ENCODE assay signal across 23 cellular contexts in genomic region chr1:235659186-235659771, GRCh38. TPM values are rescaled to one million over a fixed set of nuclear protein-coding genes. Genes with fewer than 3 reads are reported as not detected.
DNase-seq lines count a peak whose midpoint lies in the region; ATAC-seq, FAIRE-seq and TF ChIP-seq lines count a peak whose summit lies in the region.
"Had no signal": no experiment of that assay in that cellular context is flagged by ENCODE, and none has a peak within 500 bp of the region (broad histone marks: within the 10 kb centered on the region; RNA-seq: fewer than 3 reads in every experiment).

No MANE protein-coding gene starts in this region.

- no peaks in the 10 kb centered on the region for H3K36me3 Mint-ChIP-seq in WTC11
- peaks cover 24% of the 10 kb centered on the region for H3K36me3 Mint-ChIP-seq in osteocyte (ENCODE audit: unreplicated experiment)
- H3K36me3 Mint-ChIP-seq in HFFc6 (ENCODE audit: low read depth), result no peaks in the 10 kb centered on the region

- TF ChIP-seq CTCF in WTC11 (IDR thresholded peaks at IDR 0.05) (no peak), esophagus muscularis mucosa (IDR thresholded peaks at IDR 0.05) (no peak), osteocyte (IDR thresholded peaks at IDR 0.05) (no peak), HFFc6 (IDR thresholded peaks at IDR 0.05) (no peak)

- H3K36me3 ChIP-seq in esophagus muscularis mucosa (peaks cover 19 to 41% (median 27%) of the 10 kb centered on the region in 4 donors), H7 (replicated peaks; ENCODE audit: control insufficient read depth, insufficient read depth, low read length) (no peaks in the 10 kb centered on the region)

- H3K27me3 ChIP-seq in esophagus muscularis mucosa (peaks cover 0 to 12% (median 0%) of the 10 kb centered on the region in 4 donors), H7 (ENCODE audit: control insufficient read depth, insufficient read depth, low read length) (no peaks in the 10 kb centered on the region)

- DNase-seq in ELF-1 (ENCODE audit: low read depth, low spot score) (peak; percentile 81), WTC11 (ENCODE audit: low spot score) (no peak), esophagus muscularis mucosa (ENCODE audit: extremely low spot score) (peak; percentile 66), osteocyte (ENCODE audit: extremely low spot score, unreplicated experiment) (peak; percentile 63), H7 (no peak), HFFc6 (no peak), RCC 7860 (ENCODE audit: low spot score) (no peak)
- DNase-seq: Calu3; CD4-positive, alpha-beta memory T cell; COR-L47; DMS53; DMS79 treated with DMSO at 0.1 percent for 48 hours; GM23248; HCEC 1CT had no signal

- peaks cover 53% of the 10 kb centered on the region for H3K4me1 Mint-ChIP-seq in WTC11
- H3K4me1 Mint-ChIP-seq in osteocyte (ENCODE audit: unreplicated experiment), result no peaks in the 10 kb centered on the region
- no peaks in the 10 kb centered on the region for H3K4me1 Mint-ChIP-seq in HFFc6 (ENCODE audit: low read depth)
- H3K4me1 Mint-ChIP-seq: B cell; CD4-positive, alpha-beta memory T cell had no signal

- peaks cover 0 to 7% (median 0%) of the 10 kb centered on the region in 4 donors for H3K9me3 ChIP-seq in esophagus muscularis mucosa

- no peak for FAIRE-seq in RCC 7860 (lab: Jason Lieb, UNC)
- FAIRE-seq: A204.1, G401.6, GM12892, GM19239 had no signal

- no peak overlapping the region for H3K27ac ChIP-seq in esophagus muscularis mucosa (replicated peaks in 1 of 4)
- H3K27ac ChIP-seq: 22Rv1, BLaER1, C4-2B, GM23248 had no signal

- WGBS in esophagus muscularis mucosa, result 90% methylated on average over 14 of the region's 14 CpGs

- H3K4me3 ChIP-seq in esophagus muscularis mucosa, result no peak overlapping the region
- no peak overlapping the region for H3K4me3 ChIP-seq in H7 (ENCODE audit: insufficient read depth, low read depth, low read length)
- H3K4me3 ChIP-seq: BLaER1, GM23248 had no signal

- no peak overlapping the region for H3K4me3 Mint-ChIP-seq in WTC11
- H3K4me3 Mint-ChIP-seq in osteocyte (ENCODE audit: unreplicated experiment), result no peak overlapping the region
- no peak overlapping the region for H3K4me3 Mint-ChIP-seq in HFFc6
- H3K4me3 Mint-ChIP-seq: B cell; CD4-positive, alpha-beta memory T cell had no signal

- POLR2A ChIA-PET in WTC11 (lab: Charles Lee), result interaction anchor here (0.6 to 1.5 kb wide), 3 partner anchors 8 to 68 kb away, joined by 3 to 9 read pairs (median 4); partner anchors contain the start of gene GNG4

- no peak overlapping the region for H3K27ac Mint-ChIP-seq in WTC11
- H3K27ac Mint-ChIP-seq in osteocyte (ENCODE audit: unreplicated experiment), result no peak overlapping the region
- H3K27ac Mint-ChIP-seq in HFFc6, result no peak overlapping the region
- H3K27ac Mint-ChIP-seq: B cell; CD4-positive, alpha-beta memory T cell had no signal

- intact Hi-C loops in esophagus muscularis mucosa (cut with DNase I), result no loop called here

- CTCF ChIA-PET in WTC11 (lab: Charles Lee), result interaction anchor here (0.7 to 1.1 kb wide), 4 partner anchors 11 to 312 kb away, joined by 4 to 5 read pairs (median 4); no protein-coding TSS in a partner anchor

- H3K27me3 Mint-ChIP-seq in WTC11 (ENCODE audit: low read depth) (no peaks in the 10 kb centered on the region; the same call in 1 of the 2 replicates), osteocyte (ENCODE audit: unreplicated experiment) (peaks cover 5% of the 10 kb centered on the region), HFFc6 (ENCODE audit: insufficient read depth) (peaks cover 3% of the 10 kb centered on the region)

- H3K9me3 Mint-ChIP-seq in WTC11 (no peaks in the 10 kb centered on the region), osteocyte (ENCODE audit: unreplicated experiment) (no peaks in the 10 kb centered on the region), HFFc6 (no peaks in the 10 kb centered on the region)

- ATAC-seq in WTC11 (peak; percentile 26; the same call in 1 of the 2 replicates), GM18858 (IDR thresholded peaks at IDR 0.05; ENCODE audit: unreplicated experiment) (no peak)

- no peak for TF ChIP-seq EP300 in esophagus muscularis mucosa (IDR thresholded peaks at IDR 0.05)

- TF ChIP-seq POLR2A in esophagus muscularis mucosa (IDR thresholded peaks at IDR 0.05; ENCODE audit: low read depth), result no peak

- H3K4me1 ChIP-seq in esophagus muscularis mucosa, result no peaks in the 10 kb centered on the region
- H3K4me1 ChIP-seq: BLaER1 had no signal

TF ChIP-seq in WTC11, 78 proteins besides CTCF, POLR2A, EP300 and RAD21:
- TF ChIP-seq GRHL2 (CRISPR knock-in tag; IDR thresholded peaks at IDR 0.05; ENCODE audit: insufficient replicate concordance, severe bottlenecking) (no peak), ZNF396 (CRISPR knock-in tag; IDR thresholded peaks at IDR 0.05; ENCODE audit: borderline replicate concordance) (no peak), TP53 (CRISPR knock-in tag; IDR thresholded peaks at IDR 0.05) (no peak), ZMAT4 (CRISPR knock-in tag; IDR thresholded peaks at IDR 0.05) (no peak), ZNF671 (CRISPR knock-in tag; IDR thresholded peaks at IDR 0.05) (no peak), FOXK1 (CRISPR knock-in tag; IDR thresholded peaks at IDR 0.05) (no peak)

RNA-seq across cellular contexts. Expression of gene GNG4, which starts 9.7 kb away (rescaled TPM):
- 38.3 to 40.9 TPM (median 40.8 TPM) in 3 replicates for total RNA-seq in WTC11 (2021)
- 1 to 10 TPM in 1 of 4 donors, under 1 TPM in 3; 0.42 to 1.5 (median 0.76) TPM for total RNA-seq in esophagus muscularis mucosa
- 0.34 and 0.83 TPM in 2 replicates for total RNA-seq in osteocyte
- 31.6 and 39.0 TPM in 2 replicates for total RNA-seq in H7 (2014; rRNA removed; shearing (Covaris generic))
- 1 to 10 TPM; 1.5 to 3.6 (median 2.9) TPM for total RNA-seq in HFFc6 (2021; fragmentation: NEBNext Ultra II Directional; extraction: Animal tissue kit (Norgen Biotek cat#: 25700))

Comparison
In these comparisons a context has a peak if more than half of its experiments do, and no peak if none do; other contexts are left out.
1. DNase-seq: peak in ELF-1 (single experiment), esophagus muscularis mucosa (single experiment) and osteocyte (single experiment); none in WTC11 (single experiment), H7 (single experiment), HFFc6 (single experiment) and RCC 7860 (single experiment).